Comparison of ENCODE assay signal across 1 cellular context in the genomic region with DNA sequence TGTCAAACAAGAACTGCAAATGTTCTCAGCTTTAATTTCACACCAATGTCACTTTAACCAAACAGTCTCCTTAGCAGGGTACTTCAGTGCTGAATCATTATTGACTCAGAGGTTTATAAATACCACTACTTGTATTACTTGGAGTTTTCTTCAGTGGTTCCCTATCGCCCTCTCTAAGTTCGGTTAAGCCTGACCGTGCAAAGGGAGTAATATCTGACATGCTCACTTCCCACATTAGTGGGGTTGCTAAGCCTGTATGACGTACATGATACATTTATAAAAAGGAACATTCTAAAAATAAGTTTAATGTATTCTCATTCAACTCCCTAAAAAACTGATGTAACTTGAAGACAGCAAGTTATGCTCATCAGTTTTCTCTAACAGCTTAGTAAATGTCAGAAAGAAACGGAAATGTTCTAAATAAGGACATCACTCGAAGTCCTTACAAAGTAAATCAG.
TF ChIP-seq lines count a peak whose summit lies in the region.

No MANE protein-coding gene starts in this region.

TF ChIP-seq in WTC11, 78 proteins besides CTCF, POLR2A, EP300 and RAD21 (continued from another document):
- TF ChIP-seq, protein P1, sequence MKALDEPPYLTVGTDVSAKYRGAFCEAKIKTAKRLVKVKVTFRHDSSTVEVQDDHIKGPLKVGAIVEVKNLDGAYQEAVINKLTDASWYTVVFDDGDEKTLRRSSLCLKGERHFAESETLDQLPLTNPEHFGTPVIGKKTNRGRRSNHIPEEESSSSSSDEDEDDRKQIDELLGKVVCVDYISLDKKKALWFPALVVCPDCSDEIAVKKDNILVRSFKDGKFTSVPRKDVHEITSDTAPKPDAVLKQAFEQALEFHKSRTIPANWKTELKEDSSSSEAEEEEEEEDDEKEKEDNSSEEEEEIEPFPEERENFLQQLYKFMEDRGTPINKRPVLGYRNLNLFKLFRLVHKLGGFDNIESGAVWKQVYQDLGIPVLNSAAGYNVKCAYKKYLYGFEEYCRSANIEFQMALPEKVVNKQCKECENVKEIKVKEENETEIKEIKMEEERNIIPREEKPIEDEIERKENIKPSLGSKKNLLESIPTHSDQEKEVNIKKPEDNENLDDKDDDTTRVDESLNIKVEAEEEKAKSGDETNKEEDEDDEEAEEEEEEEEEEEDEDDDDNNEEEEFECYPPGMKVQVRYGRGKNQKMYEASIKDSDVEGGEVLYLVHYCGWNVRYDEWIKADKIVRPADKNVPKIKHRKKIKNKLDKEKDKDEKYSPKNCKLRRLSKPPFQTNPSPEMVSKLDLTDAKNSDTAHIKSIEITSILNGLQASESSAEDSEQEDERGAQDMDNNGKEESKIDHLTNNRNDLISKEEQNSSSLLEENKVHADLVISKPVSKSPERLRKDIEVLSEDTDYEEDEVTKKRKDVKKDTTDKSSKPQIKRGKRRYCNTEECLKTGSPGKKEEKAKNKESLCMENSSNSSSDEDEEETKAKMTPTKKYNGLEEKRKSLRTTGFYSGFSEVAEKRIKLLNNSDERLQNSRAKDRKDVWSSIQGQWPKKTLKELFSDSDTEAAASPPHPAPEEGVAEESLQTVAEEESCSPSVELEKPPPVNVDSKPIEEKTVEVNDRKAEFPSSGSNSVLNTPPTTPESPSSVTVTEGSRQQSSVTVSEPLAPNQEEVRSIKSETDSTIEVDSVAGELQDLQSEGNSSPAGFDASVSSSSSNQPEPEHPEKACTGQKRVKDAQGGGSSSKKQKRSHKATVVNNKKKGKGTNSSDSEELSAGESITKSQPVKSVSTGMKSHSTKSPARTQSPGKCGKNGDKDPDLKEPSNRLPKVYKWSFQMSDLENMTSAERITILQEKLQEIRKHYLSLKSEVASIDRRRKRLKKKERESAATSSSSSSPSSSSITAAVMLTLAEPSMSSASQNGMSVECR (CRISPR knock-in tag; IDR thresholded peaks at IDR 0.05; ENCODE audit: borderline replicate concordance): no peak
- TF ChIP-seq CREM (CRISPR knock-in tag; IDR thresholded peaks at IDR 0.05): no peak
- TF ChIP-seq E2F1 (CRISPR knock-in tag; IDR thresholded peaks at IDR 0.05): no peak
- TF ChIP-seq FOXJ3 (CRISPR knock-in tag; IDR thresholded peaks at IDR 0.05; ENCODE audit: borderline replicate concordance): no peak
- TF ChIP-seq, protein P2, sequence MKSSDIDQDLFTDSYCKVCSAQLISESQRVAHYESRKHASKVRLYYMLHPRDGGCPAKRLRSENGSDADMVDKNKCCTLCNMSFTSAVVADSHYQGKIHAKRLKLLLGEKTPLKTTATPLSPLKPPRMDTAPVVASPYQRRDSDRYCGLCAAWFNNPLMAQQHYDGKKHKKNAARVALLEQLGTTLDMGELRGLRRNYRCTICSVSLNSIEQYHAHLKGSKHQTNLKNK (CRISPR knock-in tag; IDR thresholded peaks at IDR 0.05): no peak
